ENCODE assay signal across 17 cellular contexts in the genomic region with DNA sequence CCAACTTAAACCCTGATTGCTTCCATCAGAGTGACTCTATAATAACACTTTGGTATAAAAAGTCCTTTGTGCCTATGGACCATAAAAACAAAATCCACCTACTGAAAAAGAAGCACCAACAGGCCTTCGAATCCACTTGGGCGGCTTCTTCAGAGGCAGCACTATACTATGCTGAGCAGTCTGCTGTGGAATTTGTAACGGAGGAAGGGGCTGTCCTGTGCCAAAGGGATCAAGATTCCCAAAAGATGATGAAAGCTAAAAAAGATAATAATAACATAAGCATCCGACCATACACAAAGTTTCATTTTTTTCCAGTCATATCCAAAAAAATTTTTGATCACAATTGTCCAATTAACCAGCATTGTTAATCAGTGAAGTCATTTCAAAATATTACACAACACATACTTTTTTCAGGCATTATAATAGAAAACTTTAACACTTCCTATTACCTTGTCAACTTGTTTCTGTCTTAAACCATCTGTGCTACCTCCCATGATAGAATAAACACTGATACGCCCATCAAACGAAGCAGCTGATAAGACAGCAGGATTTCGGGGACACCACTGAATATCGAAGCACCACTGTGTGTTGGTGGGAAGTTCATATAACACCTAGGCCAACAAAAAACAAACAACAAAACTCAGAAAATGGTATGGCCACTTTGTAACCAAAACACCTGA. TPM values are rescaled to one million over a fixed set of nuclear protein-coding genes. Genes with fewer than 3 reads are reported as not detected.
DNase-seq lines count a peak whose midpoint lies in the region; ATAC-seq, FAIRE-seq and TF ChIP-seq lines count a peak whose summit lies in the region.
"Had no signal": no experiment of that assay in that cellular context is flagged by ENCODE, and none has a peak within 500 bp of the region (broad histone marks: within the 10 kb centered on the region; RNA-seq: fewer than 3 reads in every experiment).

No MANE protein-coding gene starts in this region.

- POLR2A ChIA-PET in RWPE1 (lab: Yijun Ruan, JAX; ENCODE audit: low non-redundant PET) = no interaction called here

- H3K27me3 Mint-ChIP-seq in progenitor cell of endocrine pancreas = no peaks in the 10 kb centered on the region
- H3K27me3 Mint-ChIP-seq: activated B cell treated with CpG ODN at 0.5 μM for 24 hours had no signal

- peak overlapping the region; percentile 69 to 77 for H3K27ac Mint-ChIP-seq in activated naive CD4-positive, alpha-beta T cell treated with anti-CD3 and anti-CD28 coated beads, Interleukin-2, amount 50 U/mL, for 72 hours
- H3K27ac Mint-ChIP-seq in progenitor cell of endocrine pancreas = peak overlapping the region; percentile 60
- H3K27ac Mint-ChIP-seq: activated B cell treated with CpG ODN at 0.5 μM for 24 hours had no signal

- TF ChIP-seq CTCF in RWPE1 (conservative IDR thresholded peaks at IDR 0.05; ENCODE audit: low read depth) (no peak), coronary artery (IDR thresholded peaks at IDR 0.05) (no peak), progenitor cell of endocrine pancreas (IDR thresholded peaks at IDR 0.05; ENCODE audit: unreplicated experiment) (no peak)

- no peak for FAIRE-seq in frontal cortex (lab: Jason Lieb, UNC)
- FAIRE-seq: islet of Langerhans had no signal

- no peaks in the 10 kb centered on the region for H3K4me1 Mint-ChIP-seq in progenitor cell of endocrine pancreas (ENCODE audit: low read depth)
- H3K4me1 Mint-ChIP-seq: activated B cell treated with CpG ODN at 0.5 μM for 24 hours had no signal

- DNase-seq in activated naive CD4-positive, alpha-beta T cell treated with anti-CD3 and anti-CD28 coated beads, Interleukin-2, amount 50 U/mL, for 72 hours (ENCODE audit: low spot score in 2 of 2) = no peak
- no peak for DNase-seq in activated naive CD4-positive, alpha-beta T cell (lab: John Stamatoyannopoulos, UW)
- DNase-seq in RWPE1 (ENCODE audit: low spot score) (no peak), coronary artery (ENCODE audit: low spot score) (no peak), progenitor cell of endocrine pancreas (ENCODE audit: low spot score, unreplicated experiment) (no peak), NCI-H226 (no peak), frontal cortex (ENCODE audit: low spot score in 2 of 2) (no peak), UCSD-AML1 (lab: John Stamatoyannopoulos, UW; ENCODE audit: unreplicated experiment) (no peak)
- DNase-seq: activated B cell treated with CpG ODN at 0.5 μM for 24 hours; activated T-cell treated with anti-CD3 and anti-CD28 coated beads, Interleukin-2, amount 50 U/mL, for 48 hours; effector CD4-positive, alpha-beta T cell; NCI-H2107; NK-92 treated with Interleukin-12 subunit alpha and Interleukin-12 subunit beta, amount 100 ng/mL, for 24 hours; SJCRH30; stimulated activated CD8-positive, alpha-beta memory T cell treated with anti-CD3 and anti-CD28 coated beads, Interleukin-4, amount 100 ng/mL, for 48 hours had no signal

- H3K27ac ChIP-seq in RWPE1 = peak overlapping the region; percentile 95; the same call in 1 of the 2 replicates
- H3K27ac ChIP-seq in coronary artery = peak overlapping the region; percentile 37 to 81
- H3K27ac ChIP-seq: SJCRH30 had no signal

- CTCF ChIA-PET in RWPE1 (lab: Yijun Ruan, JAX) = no interaction called here

- ATAC-seq in activated naive CD4-positive, alpha-beta T cell treated with anti-CD3 and anti-CD28 coated beads, Interleukin-2, amount 50 U/mL, for 72 hours = no peak

- peaks cover 6 to 36% of the 10 kb centered on the region in 2 donors for H3K36me3 Mint-ChIP-seq in activated naive CD4-positive, alpha-beta T cell treated with anti-CD3 and anti-CD28 coated beads, Interleukin-2, amount 50 U/mL, for 72 hours
- H3K36me3 Mint-ChIP-seq in progenitor cell of endocrine pancreas (ENCODE audit: insufficient read depth) = peaks cover 39% of the 10 kb centered on the region

- H3K4me3 ChIP-seq in coronary artery = no peak overlapping the region
- H3K4me3 ChIP-seq: SJCRH30, tibial nerve had no signal

- H3K9me3 Mint-ChIP-seq in activated naive CD4-positive, alpha-beta T cell treated with anti-CD3 and anti-CD28 coated beads, Interleukin-2, amount 50 U/mL, for 72 hours = peaks cover 0 to 5% of the 10 kb centered on the region in 2 donors
- no peaks in the 10 kb centered on the region for H3K9me3 Mint-ChIP-seq in progenitor cell of endocrine pancreas (ENCODE audit: low read depth)
- H3K9me3 Mint-ChIP-seq: activated B cell treated with CpG ODN at 0.5 μM for 24 hours had no signal

- H3K4me3 Mint-ChIP-seq in progenitor cell of endocrine pancreas (ENCODE audit: low read depth) = no peak overlapping the region
- H3K4me3 Mint-ChIP-seq: activated B cell treated with CpG ODN at 0.5 μM for 24 hours had no signal

RNA-seq across cellular contexts. Expression of gene SEC31A, which starts 24.1 kb away (rescaled TPM):
- 100 to 1,000 TPM in 1 of 2 donors, 10 to 100 TPM in 1; 93.9 to 124 TPM for total RNA-seq in activated naive CD4-positive, alpha-beta T cell treated with anti-CD3 and anti-CD28 coated beads, Interleukin-2, amount 50 U/mL, for 72 hours
- 233 and 250 TPM in 2 replicates for total RNA-seq in progenitor cell of endocrine pancreas
- total RNA-seq in frontal cortex = 117 TPM

RNA-seq across cellular contexts. Expression of gene THAP9, which starts 33.7 kb away (rescaled TPM):
- 1 to 10 TPM; 2.3 to 6.7 TPM for total RNA-seq in activated naive CD4-positive, alpha-beta T cell treated with anti-CD3 and anti-CD28 coated beads, Interleukin-2, amount 50 U/mL, for 72 hours
- total RNA-seq in progenitor cell of endocrine pancreas (10.5 and 14.0 TPM in 2 replicates), frontal cortex (17.5 TPM)
